In the genomic region with DNA sequence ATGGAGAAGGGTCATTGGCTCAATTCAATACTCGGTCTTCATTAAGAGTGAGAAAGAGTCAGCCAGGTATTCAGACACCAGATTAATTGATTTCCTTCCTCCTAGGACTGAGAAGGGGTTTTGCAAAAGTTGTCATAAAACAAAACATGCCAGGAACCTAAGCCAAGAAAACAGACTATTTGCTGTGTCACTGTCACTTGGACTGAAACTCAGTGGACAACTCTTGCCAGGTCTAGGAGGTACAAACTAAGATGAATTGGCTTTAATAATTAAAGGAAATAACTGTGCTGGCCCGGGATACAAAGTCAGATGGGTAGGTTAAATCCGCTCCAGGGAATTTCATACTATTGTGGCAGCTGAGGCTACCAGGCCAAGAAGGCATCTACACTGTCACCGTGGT, we compare ENCODE assay signal across 24 cellular contexts.
A peak's percentile ranks its signal among the peaks of the same experiment; 100 is the strongest.
DNase-seq lines count a peak whose midpoint lies in the region; ATAC-seq, FAIRE-seq and TF ChIP-seq lines count a peak whose summit lies in the region.
"Had no signal": no experiment of that assay in that cellular context is flagged by ENCODE, and none has a peak within 500 bp of the region (broad histone marks: within the 10 kb centered on the region; RNA-seq: fewer than 3 reads in every experiment).

No MANE protein-coding gene starts in this region.

- TF ChIP-seq EP300 in HepG2 (IDR thresholded peaks at IDR 0.05; ENCODE audit: low read depth in 2 of 2, low read length in 2 of 2): no peak
- no peak for TF ChIP-seq EP300 in HepG2 (CRISPR knock-in tag; IDR thresholded peaks at IDR 0.05; ENCODE audit: borderline replicate concordance)
- TF ChIP-seq EP300 in K562 (IDR thresholded peaks at IDR 0.05; ENCODE audit: low read length): no peak

- H3K4me2 ChIP-seq in HepG2 (ENCODE audit: low read depth, low read length) (no peak overlapping the region), K562 (ENCODE audit: insufficient read depth, low read length) (no peak overlapping the region)
- H3K4me2 ChIP-seq: A549; BLaER1 treated with 17β-estradiol and CSF1 and Interleukin-3, amounts not matched to agents 10 nM and 100 nM; GM23338 had no signal

- H4K20me1 ChIP-seq in HepG2 (ENCODE audit: insufficient read depth, low read length): no peaks in the 10 kb centered on the region
- H4K20me1 ChIP-seq in K562 (replicated peaks; ENCODE audit: control insufficient read depth, insufficient read depth, low read length): peaks cover 3% of the 10 kb centered on the region; the same call in 1 of the 2 replicates

- H3K36me3 ChIP-seq in liver (ENCODE audit: control insufficient read depth in 4 of 4, insufficient read depth in 3 of 4, low read depth in 1 of 4, low read length in 3 of 4): peaks cover 0 to 20% (median 13%) of the 10 kb centered on the region in 4 donors
- H3K36me3 ChIP-seq in HepG2 (replicated peaks in 1 of 2; ENCODE audit: control insufficient read depth in 1 of 2, insufficient read depth in 2 of 2, low read length in 2 of 2): peaks cover 10 to 34% of the 10 kb centered on the region in 2 experiments; a peak in 4 of 5 replicates
- peaks cover 3% of the 10 kb centered on the region; the same call in 2 of the 3 replicates for H3K36me3 ChIP-seq in K562 (ENCODE audit: control insufficient read depth, insufficient read depth, low read length)
- H3K36me3 ChIP-seq in right lobe of liver: peaks cover 0 to 28% (median 8%) of the 10 kb centered on the region in 4 donors

- TF ChIP-seq CTCF in liver (IDR thresholded peaks at IDR 0.05; ENCODE audit: low read depth, low read length, missing input control) (no peak), HepG2 (CRISPR knock-in tag; IDR thresholded peaks at IDR 0.05) (no peak), K562 (IDR thresholded peaks at IDR 0.05 in 2 of 3, conservative IDR thresholded peaks at IDR 0.05 in 1 of 3; ENCODE audit: insufficient read depth in 2 of 3, low read depth in 1 of 3, low read length in 3 of 3) (no peak), right lobe of liver (IDR thresholded peaks at IDR 0.05) (no peak)

- ATAC-seq in HepG2 (no peak), K562 (no peak), right lobe of liver (peak; percentile 68 to 84 (median 78)), GM18502 (IDR thresholded peaks at IDR 0.05; ENCODE audit: poor library complexity, unreplicated experiment) (no peak)
- ATAC-seq: A549, GM12878, GM23338 had no signal

- no peaks in the 10 kb centered on the region for H3K27me3 ChIP-seq in liver (ENCODE audit: control insufficient read depth in 4 of 4, insufficient read depth in 4 of 4, low read length in 3 of 4)
- H3K27me3 ChIP-seq in HepG2 (ENCODE audit: control insufficient read depth in 1 of 2, insufficient read depth in 2 of 2, low read length in 2 of 2): no peaks in the 10 kb centered on the region
- no peaks in the 10 kb centered on the region for H3K27me3 ChIP-seq in K562 (ENCODE audit: control insufficient read depth in 2 of 2, insufficient read depth in 2 of 2, low read length in 2 of 2)
- no peaks in the 10 kb centered on the region for H3K27me3 ChIP-seq in right lobe of liver
- H3K27me3 ChIP-seq: BE2C; BLaER1 treated with 17β-estradiol and CSF1 and Interleukin-3, amounts not matched to agents 10 nM and 100 nM had no signal

- H3K9me1 ChIP-seq in K562 (ENCODE audit: control insufficient read depth, insufficient read depth, low read length): no peaks in the 10 kb centered on the region

- POLR2A ChIA-PET in HepG2 (lab: Yijun Ruan, JAX): no interaction called here
- POLR2A ChIA-PET in K562 (lab: Yijun Ruan, JAX): no interaction called here

- CTCF ChIA-PET in HepG2 (lab: Yijun Ruan, JAX; ENCODE audit: low intra/inter-chr PET ratio, low total read pairs): no interaction called here
- CTCF ChIA-PET in K562 (lab: Yijun Ruan, JAX; ENCODE audit: low intra/inter-chr PET ratio): no interaction called here

- intact Hi-C loops in HepG2 (cut with micrococcal nuclease; ENCODE audit: unreplicated experiment): no loop called here
- intact Hi-C loops in K562 (cut with micrococcal nuclease): no loop called here
- intact Hi-C loops in right lobe of liver (cut with DNase I): loop anchor here in 1 of 2 donors (10.0 kb wide), 1 partner anchor 106 kb away; no protein-coding TSS in a partner anchor

- no peak overlapping the region for H2AFZ ChIP-seq in HepG2 (ENCODE audit: low read length)
- H2AFZ ChIP-seq in K562 (ENCODE audit: low read depth, low read length): no peak overlapping the region
- H2AFZ ChIP-seq: GM23338 had no signal

- FAIRE-seq in HepG2 (lab: Jason Lieb, UNC): no peak
- no peak for FAIRE-seq in K562 (lab: Jason Lieb, UNC)
- FAIRE-seq: A549, D721Med, GM12878, GM18507 had no signal

- TF ChIP-seq RAD21 in liver (IDR thresholded peaks at IDR 0.05) (peak; percentile 15 to 25), HepG2 (CRISPR knock-in tag; IDR thresholded peaks at IDR 0.05) (no peak), K562 (CRISPR knock-in tag; conservative IDR thresholded peaks at IDR 0.05 in 1 of 2, IDR thresholded peaks at IDR 0.05 in 1 of 2) (no peak)

- H3K4me1 ChIP-seq in liver (ENCODE audit: control insufficient read depth in 4 of 4, insufficient read depth in 4 of 4, low read length in 3 of 4) (peaks cover 1 to 16% (median 12%) of the 10 kb centered on the region in 4 donors), HepG2 (ENCODE audit: insufficient read depth, low read length) (no peaks in the 10 kb centered on the region), K562 (replicated peaks in 1 of 2; ENCODE audit: control insufficient read depth in 2 of 2, insufficient read depth in 2 of 2, low read length in 2 of 2) (peaks cover 4 to 7% of the 10 kb centered on the region in 2 experiments; a peak in 3 of 5 replicates), right lobe of liver (peaks cover 0 to 13% (median 5%) of the 10 kb centered on the region in 4 donors)
- H3K4me1 ChIP-seq: A549, BE2C, HAP-1 had no signal

- peak overlapping the region in 1 of 2 donors; percentile 47 for H3K27ac ChIP-seq in liver (ENCODE audit: low read depth in 1 of 2, low read length in 2 of 2)
- no peak overlapping the region for H3K27ac ChIP-seq in HepG2 (ENCODE audit: extremely low read length, insufficient read depth, low read length)
- no peak overlapping the region for H3K27ac ChIP-seq in K562 (ENCODE audit: extremely low read depth, low read depth, low read length)
- peak overlapping the region in 1 of 3 donors; percentile 5 for H3K27ac ChIP-seq in right lobe of liver
- H3K27ac ChIP-seq: 22Rv1; A549; BLaER1 treated with 17β-estradiol and CSF1 and Interleukin-3, amounts not matched to agents 10 nM and 100 nM had no signal

- H3K79me2 ChIP-seq in HepG2 (ENCODE audit: insufficient read depth, low read length): no peaks in the 10 kb centered on the region
- no peaks in the 10 kb centered on the region for H3K79me2 ChIP-seq in K562 (ENCODE audit: control insufficient read depth, insufficient read depth, low read length)

- in situ Hi-C loops in HepG2 (cut with HindIII; ENCODE audit: extremely low pct_ligation_motif_present, low pct_unique_long_range_greater_than_20kb) (no loop called here), K562 (cut with MboI) (no loop called here)

- DNase-seq in HepG2 (ENCODE audit: low spot score) (no peak), K562 (ENCODE audit: extremely low read depth in 1 of 4, low spot score in 3 of 4) (no peak), right lobe of liver (no peak), mesenteric fat pad (ENCODE audit: low spot score) (no peak)
- DNase-seq: ACHN; AML-193; BE2C; CD4-positive, alpha-beta T cell; CD8-positive, alpha-beta memory T cell; DMS 273 treated with DMSO at 0.1 percent for 48 hours; DMS79; EL; GDM1; HFFc6 had no signal

- H3K4me3 ChIP-seq in liver (ENCODE audit: low read depth in 1 of 3, low read length in 3 of 3) (no peak overlapping the region), HepG2 (replicated peaks in 1 of 3; ENCODE audit: insufficient read depth in 1 of 3, low read depth in 2 of 3, low read length in 3 of 3) (no peak overlapping the region), K562 (no peak overlapping the region), right lobe of liver (no peak overlapping the region)
- H3K4me3 ChIP-seq: A549; BLaER1 treated with 17β-estradiol and CSF1 and Interleukin-3, amounts not matched to agents 10 nM and 100 nM; GM12878; GM23338; HAP-1 had no signal

- H3K9me3 ChIP-seq in liver (ENCODE audit: control insufficient read depth in 4 of 4, low read length in 3 of 4): no peaks in the 10 kb centered on the region
- no peaks in the 10 kb centered on the region for H3K9me3 ChIP-seq in HepG2 (ENCODE audit: low read length)
- H3K9me3 ChIP-seq in K562 (replicated peaks; ENCODE audit: control insufficient read depth, insufficient read depth, low read depth, low read length): no peaks in the 10 kb centered on the region
- H3K9me3 ChIP-seq in right lobe of liver: no peaks in the 10 kb centered on the region
- H3K9me3 ChIP-seq: A549; BE2C; BLaER1 treated with 17β-estradiol and CSF1 and Interleukin-3, amounts not matched to agents 10 nM and 100 nM; HAP-1 had no signal

- TF ChIP-seq POLR2A in HepG2 (IDR thresholded peaks at IDR 0.05; ENCODE audit: insufficient read depth in 1 of 2, low read depth in 2 of 2, low read length in 2 of 2) (no peak), K562 (conservative IDR thresholded peaks at IDR 0.05) (no peak), right lobe of liver (IDR thresholded peaks at IDR 0.05) (no peak)

- no peak overlapping the region for H3K9ac ChIP-seq in liver (ENCODE audit: low read depth in 1 of 2, low read length in 2 of 2)
- no peak overlapping the region for H3K9ac ChIP-seq in HepG2 (ENCODE audit: insufficient read depth, low read depth, low read length)
- no peak overlapping the region for H3K9ac ChIP-seq in K562 (ENCODE audit: insufficient read depth in 1 of 2, low read depth in 2 of 2, low read length in 2 of 2)
- H3K9ac ChIP-seq: BLaER1 treated with 17β-estradiol and CSF1 and Interleukin-3, amounts not matched to agents 10 nM and 100 nM had no signal

- BruUV-seq in HepG2 (replicated peaks; lab: Mats Ljungman, UMichigan) (no TSS peak), K562 (replicated peaks; lab: Mats Ljungman, UMichigan) (no TSS peak)

- 35% methylated on average over 4 of the region's 4 CpGs for WGBS in liver
- 92% methylated on average over 4 of the region's 4 CpGs for WGBS in HepG2 (ENCODE audit: low lambda C conversion rate)
- 51% methylated on average over 4 of the region's 4 CpGs for WGBS in K562 (ENCODE audit: insufficient coverage, low coverage, missing lambda C conversion rate)
- 32% methylated on average over 4 of the region's 4 CpGs for WGBS in right lobe of liver (ENCODE audit: insufficient coverage, low coverage, low lambda C conversion rate, missing lambda C conversion rate)

TF ChIP-seq in HepG2, 621 proteins besides CTCF, POLR2A, EP300 and RAD21 (continues in another document):
- TF ChIP-seq NR2F2 (IDR thresholded peaks at IDR 0.05; ENCODE audit: borderline replicate concordance, low read depth): no peak
- no peak for TF ChIP-seq ZNF33A (CRISPR knock-in tag; IDR thresholded peaks at IDR 0.05; ENCODE audit: borderline replicate concordance)
- no peak for TF ChIP-seq SNAI1 (CRISPR knock-in tag; IDR thresholded peaks at IDR 0.05; ENCODE audit: borderline replicate concordance)

TF ChIP-seq in K562, 482 proteins besides CTCF, POLR2A, EP300 and RAD21 (continues in another document):
- TF ChIP-seq NFE2 (IDR thresholded peaks at IDR 0.05; ENCODE audit: low read depth) (peak; percentile 48; the same call in 1 of the 2 replicates), RNF2 (IDR thresholded peaks at IDR 0.05) (no peak), SP2 (IDR thresholded peaks at IDR 0.05; ENCODE audit: extremely low read depth, low read depth, low read length, poor library complexity, severe bottlenecking) (no peak), C11orf30 (IDR thresholded peaks at IDR 0.05; ENCODE audit: low read depth) (peak; percentile 11; the same call in 1 of the 2 replicates)

Comparison
In these comparisons a context has a peak if more than half of its experiments do, and no peak if none do; other contexts are left out.
1. ATAC-seq: peak in right lobe of liver (4 of 4); none in HepG2 (single experiment), K562 (single experiment) and GM18502 (single experiment).